ENCODE assay signal across 7 cellular contexts in genomic region chr4:2726881-2727280, GRCh38. TPM values are rescaled to one million over a fixed set of nuclear protein-coding genes. Genes with fewer than 3 reads are reported as not detected.
DNase-seq lines count a peak whose midpoint lies in the region; FAIRE-seq and TF ChIP-seq lines count a peak whose summit lies in the region.
"Not testable (repeated sequence)": the region's sequence is repeated elsewhere in the genome, so short reads cannot be mapped to it uniquely, and the experiment has no call there.

No MANE protein-coding gene starts in this region.

- not testable (repeated sequence) for FAIRE-seq in kidney (lab: Jason Lieb, UNC)

- intact Hi-C loops in kidney (cut with DNase I); sigmoid colon (cut with DNase I): not testable (repeated sequence)

- WGBS in H9 (ENCODE audit: extremely low coverage, insufficient read length, low lambda C conversion rate), result no CpG with 5 or more reads among the region's 17 CpGs
- 97 to 98% methylated on average over 17 of the region's 17 CpGs for WGBS in sigmoid colon, 2 donors

- not testable (repeated sequence) for TF ChIP-seq EP300 in sigmoid colon (IDR thresholded peaks at IDR 0.05)

- H4K5ac ChIP-seq in H9 (ENCODE audit: insufficient read length, low read depth, low read length), result not testable (repeated sequence)

- H3K9me3 ChIP-seq in H9 (ENCODE audit: control insufficient read depth, low read depth, low read length); kidney (ENCODE audit: control insufficient read depth in 1 of 2, low read length in 2 of 2); sigmoid colon: not testable (repeated sequence)

- not testable (repeated sequence) for H3K4me2 ChIP-seq in H9 (ENCODE audit: insufficient read depth, insufficient read length, low read length)

- not testable (repeated sequence) for H3T11ph ChIP-seq in H9 (ENCODE audit: low read length)

- H3K36me3 ChIP-seq in kidney (ENCODE audit: control insufficient read depth in 1 of 2, insufficient read depth in 2 of 2, low read length in 2 of 2) (peaks cover 8 to 11% of the 10 kb centered on the region in 2 donors), sigmoid colon (peaks cover 4 to 71% (median 17%) of the 10 kb centered on the region in 4 donors)

- not testable (repeated sequence) for TF ChIP-seq CTCF in H9 (conservative IDR thresholded peaks at IDR 0.05); kidney (IDR thresholded peaks at IDR 0.05; ENCODE audit: borderline replicate concordance, extremely low read depth, insufficient read depth); nephron progenitor cell (IDR thresholded peaks at IDR 0.05); progenitor cell of endocrine pancreas (IDR thresholded peaks at IDR 0.05; ENCODE audit: unreplicated experiment); sigmoid colon (IDR thresholded peaks at IDR 0.05)

- not testable (repeated sequence) for H3K4ac ChIP-seq in H9 (ENCODE audit: low read depth, low read length)

- H2AFZ ChIP-seq in H9 (ENCODE audit: low read length), result not testable (repeated sequence)

- not testable (repeated sequence) for H3K18ac ChIP-seq in H9 (ENCODE audit: insufficient read length, low read depth, low read length)

- H3K27me3 Mint-ChIP-seq in H9 (ENCODE audit: low read depth); nephron progenitor cell (ENCODE audit: low read depth, poor library complexity); progenitor cell of endocrine pancreas: not testable (repeated sequence)

- H3K27ac Mint-ChIP-seq in H9, result peak overlapping the region in 2 of 3 experiments; percentile 64 to 70; a peak in 1 of 7 replicates
- H3K27ac Mint-ChIP-seq in nephron progenitor cell, result peak overlapping the region; percentile 90
- H3K27ac Mint-ChIP-seq in progenitor cell of endocrine pancreas, result peak overlapping the region; percentile 41

- H3K4me3 ChIP-seq in kidney (ENCODE audit: low read length in 2 of 2); sigmoid colon: not testable (repeated sequence)

- not testable (repeated sequence) for H3K14ac ChIP-seq in H9 (ENCODE audit: insufficient read depth, low read length)

- not testable (repeated sequence) for H4K20me1 ChIP-seq in H9 (ENCODE audit: control insufficient read depth, insufficient read depth, insufficient read length)

- not testable (repeated sequence) for DNase-seq in H9; nephron progenitor cell; progenitor cell of endocrine pancreas (ENCODE audit: low spot score, unreplicated experiment)
- DNase-seq in activated effector memory CD4-positive, alpha-beta T cell treated with anti-CD3 and anti-CD28 coated beads, Interleukin-2, amount 50 U/mL, for 16 hours, result peak; percentile 28
- peak; percentile 32 for DNase-seq in kidney
- peak; percentile 24 for DNase-seq in sigmoid colon
- peak; percentile 10 for DNase-seq in stimulated activated CD8-positive, alpha-beta memory T cell treated with anti-CD3 and anti-CD28 coated beads, Interleukin-4, amount 100 ng/mL, for 48 hours

- H4K8ac ChIP-seq in H9 (replicated peaks; ENCODE audit: insufficient read length, low read depth, low read length), result not testable (repeated sequence)

- not testable (repeated sequence) for H3K27me3 ChIP-seq in H9 (ENCODE audit: insufficient read depth, low read length); sigmoid colon

- not testable (repeated sequence) for H3K4me3 Mint-ChIP-seq in H9; nephron progenitor cell; progenitor cell of endocrine pancreas (ENCODE audit: low read depth)

- H2AK5ac ChIP-seq in H9 (ENCODE audit: insufficient read length, low read length), result not testable (repeated sequence)

- not testable (repeated sequence) for H3K79me1 ChIP-seq in H9 (ENCODE audit: insufficient read depth, low read depth, low read length, poor library complexity, severe bottlenecking)

- H3K23ac ChIP-seq in H9 (ENCODE audit: insufficient read length, low read depth, low read length), result not testable (repeated sequence)

- H2BK5ac ChIP-seq in H9 (ENCODE audit: insufficient read length, low read length), result not testable (repeated sequence)

- not testable (repeated sequence) for H3K4me1 Mint-ChIP-seq in H9; nephron progenitor cell; progenitor cell of endocrine pancreas (ENCODE audit: low read depth)

- H3K27ac ChIP-seq in H9 (ENCODE audit: insufficient read length, low read depth, low read length); kidney (ENCODE audit: low read depth in 2 of 2, low read length in 2 of 2); sigmoid colon: not testable (repeated sequence)

- H3K9me3 Mint-ChIP-seq in H9; nephron progenitor cell; progenitor cell of endocrine pancreas (ENCODE audit: low read depth): not testable (repeated sequence)

- not testable (repeated sequence) for H4K91ac ChIP-seq in H9 (ENCODE audit: insufficient read length, low read depth, low read length)

- H3K56ac ChIP-seq in H9 (ENCODE audit: insufficient read length, low read depth, low read length), result not testable (repeated sequence)

- H3K9ac ChIP-seq in H9 (ENCODE audit: extremely low read depth, insufficient read length, low read length); kidney (ENCODE audit: low read length in 2 of 2): not testable (repeated sequence)

- H2BK12ac ChIP-seq in H9 (ENCODE audit: insufficient read length, low read depth, low read length), result not testable (repeated sequence)

- H3K36me3 Mint-ChIP-seq in H9 (ENCODE audit: insufficient read depth in 1 of 3, low read depth in 3 of 3) (peaks cover 10 to 40% (median 14%) of the 10 kb centered on the region in 3 experiments; a peak in 6 of 7 replicates), nephron progenitor cell (ENCODE audit: low read depth) (peaks cover 49% of the 10 kb centered on the region)
- not testable (repeated sequence) for H3K36me3 Mint-ChIP-seq in progenitor cell of endocrine pancreas (ENCODE audit: insufficient read depth)

- H3K79me2 ChIP-seq in H9 (ENCODE audit: insufficient read depth, low read length), result not testable (repeated sequence)

- not testable (repeated sequence) for H2BK120ac ChIP-seq in H9 (ENCODE audit: low read depth, low read length, poor library complexity, severe bottlenecking)

- H3K4me1 ChIP-seq in H9 (ENCODE audit: insufficient read depth, low read length); kidney (ENCODE audit: control insufficient read depth in 1 of 2, insufficient read depth in 1 of 2, low read depth in 1 of 2, low read length in 2 of 2); sigmoid colon: not testable (repeated sequence)

- H3K23me2 ChIP-seq in H9 (ENCODE audit: insufficient read length, low read depth, low read length, poor library complexity, severe bottlenecking), result not testable (repeated sequence)

- H2BK15ac ChIP-seq in H9 (ENCODE audit: low read depth, low read length), result not testable (repeated sequence)

- not testable (repeated sequence) for H2BK20ac ChIP-seq in H9 (ENCODE audit: low read depth, low read length, poor library complexity, severe bottlenecking)

- not testable (repeated sequence) for TF ChIP-seq POLR2A in sigmoid colon (IDR thresholded peaks at IDR 0.05)

RNA-seq across cellular contexts. Expression of gene TNIP2, which starts 29.3 kb away (rescaled TPM):
- total RNA-seq in H9 (2021) (42.2 and 44.7 TPM in 2 replicates), kidney (44.4 TPM), progenitor cell of endocrine pancreas (21.2 and 26.3 TPM in 2 replicates), sigmoid colon (10 to 100 TPM; 56.3 to 68.8 (median 66.9) TPM)
- polyA plus RNA-seq in kidney (ENCODE audit: insufficient read depth, low read depth, low replicate concordance) (43.1 TPM), sigmoid colon (10 to 100 TPM; 51.7 to 65.0 (median 51.8) TPM)
